In the genomic region with DNA sequence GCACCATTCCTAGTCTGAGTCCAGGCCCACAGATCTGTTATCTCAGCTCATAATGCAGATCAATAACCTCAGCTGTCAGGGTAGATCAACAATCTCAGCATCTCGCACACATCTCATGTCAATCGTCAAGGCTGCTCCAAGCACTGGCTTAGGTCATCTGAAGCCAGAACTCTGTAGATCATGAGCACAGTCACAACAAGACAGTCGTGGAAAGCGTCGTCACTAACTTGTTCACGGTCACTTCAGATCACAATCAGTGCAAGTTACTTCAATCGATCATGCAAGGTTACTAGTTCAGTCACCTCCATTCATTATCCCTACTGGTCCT, we compare ENCODE assay signal across 8 cellular contexts.
A peak's percentile ranks its signal among the peaks of the same experiment; 100 is the strongest.
DNase-seq lines count a peak whose midpoint lies in the region; ATAC-seq and TF ChIP-seq lines count a peak whose summit lies in the region.

No MANE protein-coding gene starts in this region.

- in situ Hi-C loops in G401 (cut with HindIII; ENCODE audit: low sequenced_read_pairs), result no loop called here

- H3F3A ChIP-seq in MM.1S (ENCODE audit: insufficient read depth, low read length), result peaks cover 5% of the 10 kb centered on the region; the same call in 1 of the 2 replicates

- H3K79me2 ChIP-seq in MM.1S (ENCODE audit: low read length), result peaks cover 44% of the 10 kb centered on the region

- peak overlapping the region; percentile 81 for H3K4me3 ChIP-seq in MM.1S (ENCODE audit: low read length)

- no peaks in the 10 kb centered on the region for H3K9me3 Mint-ChIP-seq in natural killer cell

- H3K27me3 Mint-ChIP-seq in natural killer cell (ENCODE audit: low read depth in 2 of 2), result no peaks in the 10 kb centered on the region

- no peaks in the 10 kb centered on the region for H3K36me3 Mint-ChIP-seq in natural killer cell

- no peaks in the 10 kb centered on the region for H3K9me2 ChIP-seq in MM.1S (replicated peaks; ENCODE audit: insufficient read depth, low read length)

- DNase-seq in G401 (ENCODE audit: low spot score) (peak; percentile 68), MM.1S (no peak), natural killer cell (no peak), germinal center (ENCODE audit: low spot score) (no peak), GM19238 (ENCODE audit: insufficient read length, low spot score) (no peak)

- no peaks in the 10 kb centered on the region for H3K9me3 ChIP-seq in MM.1S (replicated peaks; ENCODE audit: insufficient read depth, low read length)

- H3K36me3 ChIP-seq in MM.1S (replicated peaks; ENCODE audit: insufficient read depth, low read length), result no peaks in the 10 kb centered on the region

- ATAC-seq in natural killer cell (no peak), GM21529 (IDR thresholded peaks at IDR 0.05; ENCODE audit: unreplicated experiment) (no peak), HG03457 (IDR thresholded peaks at IDR 0.05; ENCODE audit: unreplicated experiment) (no peak)

- H3K4me2 ChIP-seq in MM.1S (ENCODE audit: low read depth, low read length), result peak overlapping the region; percentile 95

- intact Hi-C loops in natural killer cell (cut with micrococcal nuclease), result no loop called here

- H3K27ac ChIP-seq in MM.1S (ENCODE audit: low read length), result no peak overlapping the region
- peak overlapping the region; percentile 98 for H3K27ac ChIP-seq in cingulate gyrus (ENCODE audit: low read depth, low read length)

- H3K4me1 ChIP-seq in MM.1S (ENCODE audit: low read length), result peaks cover 26% of the 10 kb centered on the region

- peak overlapping the region; percentile 93; the same call in 1 of the 2 replicates for H3K9ac ChIP-seq in MM.1S (ENCODE audit: low read length)

- H3K4me1 Mint-ChIP-seq in natural killer cell, result peaks cover 44 to 50% of the 10 kb centered on the region in 2 donors

- no peaks in the 10 kb centered on the region for H3K27me3 ChIP-seq in MM.1S (replicated peaks; ENCODE audit: insufficient read depth, low read length)

- TF ChIP-seq CTCF in MM.1S (IDR thresholded peaks at IDR 0.05; ENCODE audit: low read length), result no peak
- TF ChIP-seq CTCF in natural killer cell (IDR thresholded peaks at IDR 0.05), result no peak

- H3K27ac Mint-ChIP-seq in natural killer cell, result peak overlapping the region; percentile 83

- H4K20me1 ChIP-seq in MM.1S (ENCODE audit: insufficient read depth, low read length), result no peaks in the 10 kb centered on the region

- peak overlapping the region; percentile 99 for H2AFZ ChIP-seq in MM.1S (ENCODE audit: low read length)

- H3K4me3 Mint-ChIP-seq in natural killer cell, result peak overlapping the region; percentile 75
